In the genomic region with DNA sequence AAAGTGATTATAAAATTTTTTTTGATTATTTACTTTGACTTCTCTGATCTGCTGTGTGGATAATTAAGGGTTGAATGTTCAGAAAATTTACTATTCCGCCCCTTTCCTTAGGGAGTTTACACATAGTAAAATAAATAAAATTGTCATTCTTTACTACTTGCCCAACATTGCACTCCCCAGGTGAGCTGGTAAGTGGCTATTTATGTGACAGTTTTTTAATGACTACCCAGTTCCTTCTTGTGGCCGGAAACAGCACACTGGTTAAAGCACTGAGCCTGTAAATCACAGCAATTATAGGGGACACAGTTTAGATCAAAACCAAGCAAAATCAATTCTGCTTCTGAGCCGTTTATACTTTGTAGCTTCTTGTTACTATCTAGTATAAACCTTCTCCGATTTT, we compare ENCODE assay signal across 1 cellular context.
TF ChIP-seq lines count a peak whose summit lies in the region.

No MANE protein-coding gene starts in this region.

TF ChIP-seq in GM23338, 12 proteins besides CTCF, POLR2A, EP300 and RAD21:
- TF ChIP-seq ZNF462 (CRISPR knock-in tag; IDR thresholded peaks at IDR 0.05) (no peak), ZNF114 (CRISPR knock-in tag; IDR thresholded peaks at IDR 0.05) (no peak), CREB1 (CRISPR knock-in tag; IDR thresholded peaks at IDR 0.05; ENCODE audit: low read depth) (no peak), EZH2phosphoT487 (IDR thresholded peaks at IDR 0.05; ENCODE audit: unreplicated experiment) (no peak), EZH2 (IDR thresholded peaks at IDR 0.05; ENCODE audit: low read depth, unreplicated experiment) (no peak), JUNB (IDR thresholded peaks at IDR 0.05; ENCODE audit: unreplicated experiment) (no peak)
- TF ChIP-seq, protein P1, sequence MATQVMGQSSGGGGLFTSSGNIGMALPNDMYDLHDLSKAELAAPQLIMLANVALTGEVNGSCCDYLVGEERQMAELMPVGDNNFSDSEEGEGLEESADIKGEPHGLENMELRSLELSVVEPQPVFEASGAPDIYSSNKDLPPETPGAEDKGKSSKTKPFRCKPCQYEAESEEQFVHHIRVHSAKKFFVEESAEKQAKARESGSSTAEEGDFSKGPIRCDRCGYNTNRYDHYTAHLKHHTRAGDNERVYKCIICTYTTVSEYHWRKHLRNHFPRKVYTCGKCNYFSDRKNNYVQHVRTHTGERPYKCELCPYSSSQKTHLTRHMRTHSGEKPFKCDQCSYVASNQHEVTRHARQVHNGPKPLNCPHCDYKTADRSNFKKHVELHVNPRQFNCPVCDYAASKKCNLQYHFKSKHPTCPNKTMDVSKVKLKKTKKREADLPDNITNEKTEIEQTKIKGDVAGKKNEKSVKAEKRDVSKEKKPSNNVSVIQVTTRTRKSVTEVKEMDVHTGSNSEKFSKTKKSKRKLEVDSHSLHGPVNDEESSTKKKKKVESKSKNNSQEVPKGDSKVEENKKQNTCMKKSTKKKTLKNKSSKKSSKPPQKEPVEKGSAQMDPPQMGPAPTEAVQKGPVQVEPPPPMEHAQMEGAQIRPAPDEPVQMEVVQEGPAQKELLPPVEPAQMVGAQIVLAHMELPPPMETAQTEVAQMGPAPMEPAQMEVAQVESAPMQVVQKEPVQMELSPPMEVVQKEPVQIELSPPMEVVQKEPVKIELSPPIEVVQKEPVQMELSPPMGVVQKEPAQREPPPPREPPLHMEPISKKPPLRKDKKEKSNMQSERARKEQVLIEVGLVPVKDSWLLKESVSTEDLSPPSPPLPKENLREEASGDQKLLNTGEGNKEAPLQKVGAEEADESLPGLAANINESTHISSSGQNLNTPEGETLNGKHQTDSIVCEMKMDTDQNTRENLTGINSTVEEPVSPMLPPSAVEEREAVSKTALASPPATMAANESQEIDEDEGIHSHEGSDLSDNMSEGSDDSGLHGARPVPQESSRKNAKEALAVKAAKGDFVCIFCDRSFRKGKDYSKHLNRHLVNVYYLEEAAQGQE (IDR thresholded peaks at IDR 0.05; ENCODE audit: unreplicated experiment), result no peak
- TF ChIP-seq, protein P2, sequence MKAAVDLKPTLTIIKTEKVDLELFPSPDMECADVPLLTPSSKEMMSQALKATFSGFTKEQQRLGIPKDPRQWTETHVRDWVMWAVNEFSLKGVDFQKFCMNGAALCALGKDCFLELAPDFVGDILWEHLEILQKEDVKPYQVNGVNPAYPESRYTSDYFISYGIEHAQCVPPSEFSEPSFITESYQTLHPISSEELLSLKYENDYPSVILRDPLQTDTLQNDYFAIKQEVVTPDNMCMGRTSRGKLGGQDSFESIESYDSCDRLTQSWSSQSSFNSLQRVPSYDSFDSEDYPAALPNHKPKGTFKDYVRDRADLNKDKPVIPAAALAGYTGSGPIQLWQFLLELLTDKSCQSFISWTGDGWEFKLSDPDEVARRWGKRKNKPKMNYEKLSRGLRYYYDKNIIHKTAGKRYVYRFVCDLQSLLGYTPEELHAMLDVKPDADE (IDR thresholded peaks at IDR 0.05), result no peak
